In the genomic region with DNA sequence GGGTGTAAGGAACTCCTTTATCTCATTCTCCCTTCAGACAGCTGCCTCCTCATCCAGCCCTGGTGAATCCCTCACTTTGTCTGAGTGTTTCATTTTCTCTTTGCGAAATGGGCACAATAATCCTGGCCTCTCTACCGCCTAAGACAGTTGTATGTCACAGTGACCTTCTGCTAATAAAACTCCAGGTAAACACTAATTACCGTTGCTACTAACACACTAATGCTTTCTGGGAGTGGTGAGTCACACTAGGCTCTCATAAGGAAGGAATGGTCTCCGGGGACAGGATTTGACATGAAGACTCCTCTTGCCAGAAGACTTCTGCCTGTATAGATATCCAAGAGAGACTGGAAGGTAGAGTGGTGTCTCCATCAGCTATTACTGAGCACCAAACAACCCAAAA, we compare ENCODE assay signal across 15 cellular contexts.
DNase-seq lines count a peak whose midpoint lies in the region; ATAC-seq, FAIRE-seq and TF ChIP-seq lines count a peak whose summit lies in the region.
"Had no signal": no experiment of that assay in that cellular context is flagged by ENCODE, and none has a peak within 500 bp of the region (broad histone marks: within the 10 kb centered on the region; RNA-seq: fewer than 3 reads in every experiment).

No MANE protein-coding gene starts in this region.

- in situ Hi-C loops in Caki2 (cut with HindIII; ENCODE audit: low pct_unique_long_range_greater_than_20kb, low sequenced_read_pairs): no loop called here

- FAIRE-seq in bronchial epithelial cell (lab: Jason Lieb, UNC): no peak

- TF ChIP-seq CTCF in LNCaP clone FGC (IDR thresholded peaks at IDR 0.05; ENCODE audit: control insufficient read depth, extremely low read depth, insufficient read depth) (no peak), bronchial epithelial cell (IDR thresholded peaks at IDR 0.05; ENCODE audit: insufficient read depth, low read length, severe bottlenecking) (no peak)

- DNase-seq in Caki2 (ENCODE audit: low read depth) (peak; percentile 40), LNCaP clone FGC (ENCODE audit: low read depth) (peak; percentile 32), bronchial epithelial cell (ENCODE audit: low read depth) (peak; percentile 93), kidney tubule cell (ENCODE audit: low spot score) (peak; percentile 92), AG08395 (ENCODE audit: low spot score) (no peak)
- DNase-seq in effector CD8-positive, alpha-beta T cell (lab: John Stamatoyannopoulos, UW): no peak
- no peak for DNase-seq in activated CD4-positive, alpha-beta T cell treated with anti-CD3 and anti-CD28 coated beads for 4 hours
- DNase-seq: activated CD8-positive, alpha-beta memory T cell treated with anti-CD3 and anti-CD28 coated beads for 24 hours; activated naive CD8-positive, alpha-beta T cell treated with anti-CD3 and anti-CD28 coated beads, Interleukin-2, amount 10 ng/mL, durations not matched to agents 7 days and 5 days; CD8-positive, alpha-beta T cell; left ventricle myocardium inferior; NCI-H774; stimulated activated CD4-positive, alpha-beta T cell treated with anti-CD3 and anti-CD28 coated beads, Interleukin-4, amount 100 ng/mL, for 4 hours; stimulated activated CD8-positive, alpha-beta memory T cell treated with anti-CD3 and anti-CD28 coated beads, Interleukin-4, amount 100 ng/mL, for 48 hours had no signal

- H3K4me3 ChIP-seq in LNCaP clone FGC (ENCODE audit: low read depth, low read length): no peak overlapping the region
- no peak overlapping the region for H3K4me3 ChIP-seq in bronchial epithelial cell (ENCODE audit: low read depth, low read length)
- H3K4me3 ChIP-seq: left ventricle myocardium inferior had no signal

- H3K27me3 ChIP-seq in bronchial epithelial cell (ENCODE audit: control insufficient read depth, insufficient read depth, low read length): no peaks in the 10 kb centered on the region

- ATAC-seq in GM19467 (IDR thresholded peaks at IDR 0.05; ENCODE audit: unreplicated experiment): no peak
- ATAC-seq: CD8-positive, alpha-beta T cell had no signal

- no peaks in the 10 kb centered on the region for H3K36me3 ChIP-seq in bronchial epithelial cell (ENCODE audit: control insufficient read depth, insufficient read depth, low read length)
- H3K36me3 ChIP-seq: left ventricle myocardium inferior had no signal

Comparison
In these comparisons a context has a peak if more than half of its experiments do, and no peak if none do; other contexts are left out.
1. DNase-seq: peak in Caki2 (single experiment), LNCaP clone FGC (single experiment), bronchial epithelial cell (single experiment) and kidney tubule cell (single experiment); none in effector CD8-positive, alpha-beta T cell (single experiment), AG08395 (single experiment) and activated CD4-positive, alpha-beta T cell treated with anti-CD3 and anti-CD28 coated beads for 4 hours (0 of 2).